1 cellular context compared by ENCODE assay signal in the genomic region with DNA sequence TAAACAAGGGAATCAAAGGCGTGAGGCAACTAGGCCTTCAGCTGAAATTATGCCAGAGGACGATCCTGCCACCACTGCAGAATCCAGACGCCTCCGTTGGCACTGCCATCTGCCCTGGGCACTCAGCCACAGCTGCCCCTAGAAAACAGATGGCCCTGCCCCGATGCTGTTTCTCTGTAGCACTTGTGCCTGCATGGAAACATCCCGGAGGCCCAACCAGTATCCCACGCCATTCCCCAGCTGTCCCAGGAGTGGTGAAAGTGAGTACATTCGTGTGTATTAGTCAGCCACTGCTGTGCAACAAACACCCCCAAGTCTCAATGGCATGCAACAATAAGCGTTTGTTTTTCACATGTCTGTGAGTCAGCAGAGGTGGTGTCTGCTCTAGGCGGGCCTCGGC.
TF ChIP-seq lines count a peak whose summit lies in the region.

No MANE protein-coding gene starts in this region.

TF ChIP-seq in H1, 55 proteins besides CTCF, POLR2A, EP300 and RAD21:
- TF ChIP-seq CEBPB (IDR thresholded peaks at IDR 0.05; ENCODE audit: low read depth, low read length): no peak
- TF ChIP-seq SP1 (IDR thresholded peaks at IDR 0.05; ENCODE audit: low read depth, low read length): no peak
- no peak for TF ChIP-seq CHD2 (IDR thresholded peaks at IDR 0.05; ENCODE audit: low read length)
- no peak for TF ChIP-seq TAF1 (IDR thresholded peaks at IDR 0.05; ENCODE audit: low read depth, low read length)
- TF ChIP-seq RNF2 (IDR thresholded peaks at IDR 0.05; ENCODE audit: borderline replicate concordance, low read depth, low read length, missing control alignments, poor library complexity, severe bottlenecking): no peak
- no peak for TF ChIP-seq SIRT6 (IDR thresholded peaks at IDR 0.05; ENCODE audit: low read length)
- no peak for TF ChIP-seq SAP30 (IDR thresholded peaks at IDR 0.05; ENCODE audit: insufficient read depth, insufficient replicate concordance, low read length)
- no peak for TF ChIP-seq TEAD4 (IDR thresholded peaks at IDR 0.05; ENCODE audit: low read depth, low read length)
- no peak for TF ChIP-seq ASH2L (IDR thresholded peaks at IDR 0.05; ENCODE audit: low read length)
- no peak for TF ChIP-seq FOSL1 (IDR thresholded peaks at IDR 0.05; ENCODE audit: insufficient read depth, low read depth, low read length)
- TF ChIP-seq, protein P1, sequence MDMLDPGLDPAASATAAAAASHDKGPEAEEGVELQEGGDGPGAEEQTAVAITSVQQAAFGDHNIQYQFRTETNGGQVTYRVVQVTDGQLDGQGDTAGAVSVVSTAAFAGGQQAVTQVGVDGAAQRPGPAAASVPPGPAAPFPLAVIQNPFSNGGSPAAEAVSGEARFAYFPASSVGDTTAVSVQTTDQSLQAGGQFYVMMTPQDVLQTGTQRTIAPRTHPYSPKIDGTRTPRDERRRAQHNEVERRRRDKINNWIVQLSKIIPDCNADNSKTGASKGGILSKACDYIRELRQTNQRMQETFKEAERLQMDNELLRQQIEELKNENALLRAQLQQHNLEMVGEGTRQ (IDR thresholded peaks at IDR 0.05; ENCODE audit: low read length): no peak
- no peak for TF ChIP-seq HDAC6 (IDR thresholded peaks at IDR 0.05; ENCODE audit: low read depth, low read length)
- TF ChIP-seq, protein P2, sequence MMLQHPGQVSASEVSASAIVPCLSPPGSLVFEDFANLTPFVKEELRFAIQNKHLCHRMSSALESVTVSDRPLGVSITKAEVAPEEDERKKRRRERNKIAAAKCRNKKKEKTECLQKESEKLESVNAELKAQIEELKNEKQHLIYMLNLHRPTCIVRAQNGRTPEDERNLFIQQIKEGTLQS (IDR thresholded peaks at IDR 0.05; ENCODE audit: insufficient read depth, low read depth, low read length): no peak
- TF ChIP-seq TBP (IDR thresholded peaks at IDR 0.05; ENCODE audit: low read depth, low read length): no peak
- no peak for TF ChIP-seq BACH1 (IDR thresholded peaks at IDR 0.05; ENCODE audit: low read length)
